Comparison of ENCODE assay signal across 1 cellular context in genomic region chr9:136436055-136436634, GRCh38.
TF ChIP-seq lines count a peak whose summit lies in the region.

No MANE protein-coding gene starts in this region.

TF ChIP-seq in SK-N-SH, 30 proteins besides CTCF, POLR2A, EP300 and RAD21:
- TF ChIP-seq SIN3A (IDR thresholded peaks at IDR 0.05; ENCODE audit: borderline replicate concordance, low read depth, low read length) (no peak), PBX3 (IDR thresholded peaks at IDR 0.05) (no peak), RCOR1 (IDR thresholded peaks at IDR 0.05; ENCODE audit: low read length) (no peak), USF2 (IDR thresholded peaks at IDR 0.05; ENCODE audit: borderline replicate concordance, low read depth, low read length) (no peak), MAX (IDR thresholded peaks at IDR 0.05; ENCODE audit: low read depth) (no peak), YY1 (IDR thresholded peaks at IDR 0.05; ENCODE audit: low read depth) (no peak), GATA2 (CRISPR knock-in tag; IDR thresholded peaks at IDR 0.05) (no peak), ELF1 (IDR thresholded peaks at IDR 0.05) (no peak), MXI1 (IDR thresholded peaks at IDR 0.05; ENCODE audit: low read depth, low read length) (no peak), USF1 (IDR thresholded peaks at IDR 0.05; ENCODE audit: borderline replicate concordance, low read depth) (no peak), CHD2 (IDR thresholded peaks at IDR 0.05; ENCODE audit: low read length, partially characterized antibody) (no peak)
